Comparison of ENCODE assay signal across 10 cellular contexts in the genomic region with DNA sequence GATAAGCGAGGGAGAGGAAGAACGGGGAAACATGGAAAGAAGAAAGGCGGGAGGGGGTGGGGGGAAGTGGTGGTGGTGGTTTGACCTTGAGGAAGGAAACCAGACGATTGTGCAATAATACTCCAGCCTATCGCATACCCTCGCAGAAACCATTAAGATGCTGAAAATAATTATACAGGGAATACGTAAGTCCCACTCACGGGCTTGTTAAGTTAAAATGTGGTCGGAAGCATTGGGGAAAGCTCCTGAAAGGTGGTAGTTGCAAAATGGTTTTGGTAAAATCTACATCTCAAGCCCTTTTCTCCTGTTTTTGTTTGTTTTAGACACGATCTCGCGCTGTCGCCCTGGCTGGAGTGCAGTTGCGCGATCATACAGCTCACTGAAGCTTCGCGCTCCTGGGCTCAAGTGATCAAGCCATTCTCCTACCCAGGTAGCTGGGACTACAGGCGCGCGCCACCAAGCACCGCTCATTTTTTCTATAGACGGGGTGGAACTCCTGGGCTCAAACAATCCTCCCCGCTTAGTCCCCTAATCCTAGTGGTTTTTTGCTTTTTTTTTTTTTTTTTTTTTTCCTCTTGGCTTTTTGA.
A peak's percentile ranks its signal among the peaks of the same experiment; 100 is the strongest.
DNase-seq lines count a peak whose midpoint lies in the region; ATAC-seq and TF ChIP-seq lines count a peak whose summit lies in the region.
"Had no signal": no experiment of that assay in that cellular context is flagged by ENCODE, and none has a peak within 500 bp of the region (broad histone marks: within the 10 kb centered on the region; RNA-seq: fewer than 3 reads in every experiment).

No MANE protein-coding gene starts in this region.

- no peak for ATAC-seq in GM18873 (IDR thresholded peaks at IDR 0.05; ENCODE audit: low FRiP score, unreplicated experiment)
- ATAC-seq in HG02885 (IDR thresholded peaks at IDR 0.05; ENCODE audit: poor library complexity, unreplicated experiment), result no peak
- ATAC-seq: left ventricle myocardium superior had no signal

- CTCF ChIA-PET in PC-9 (lab: Charles Lee), result interaction anchor here (1.0 kb wide), 1 partner anchor 83 kb away, joined by 5 read pairs; no protein-coding TSS in a partner anchor

- no TSS peak for BruUV-seq in PC-9 (replicated peaks; lab: Mats Ljungman, UMichigan)

- no peaks in the 10 kb centered on the region for H3K9me3 Mint-ChIP-seq in osteocyte (ENCODE audit: unreplicated experiment)

- peak overlapping the region; percentile 96 for H3K4me2 ChIP-seq in PC-9

- no peaks in the 10 kb centered on the region for H4K20me1 ChIP-seq in PC-9 (ENCODE audit: insufficient read depth)

- H3K4me3 ChIP-seq in PC-9, result peak overlapping the region; percentile 87
- H3K4me3 ChIP-seq: thyroid gland had no signal

- no peaks in the 10 kb centered on the region for H3K27me3 ChIP-seq in PC-9 (ENCODE audit: insufficient read depth, low read depth)

- peaks cover 29% of the 10 kb centered on the region for H3F3A ChIP-seq in PC-9 (ENCODE audit: insufficient read depth, low read depth)

- H3K9me3 ChIP-seq in PC-9 (ENCODE audit: insufficient read depth, low read depth), result no peaks in the 10 kb centered on the region
- H3K9me3 ChIP-seq: thyroid gland had no signal

- H3K9me2 ChIP-seq in PC-9 (ENCODE audit: insufficient read depth), result no peaks in the 10 kb centered on the region

- H3K4me1 ChIP-seq in PC-9 (replicated peaks; ENCODE audit: insufficient read depth), result peaks cover 4% of the 10 kb centered on the region; the same call in 1 of the 2 replicates
- H3K4me1 ChIP-seq: thyroid gland had no signal

- H2AFZ ChIP-seq in PC-9, result peak overlapping the region; percentile 85

- peak overlapping the region; percentile 12 for H3K4me3 Mint-ChIP-seq in osteocyte (ENCODE audit: unreplicated experiment)

- intact Hi-C loops in PC-9 (cut with micrococcal nuclease; ENCODE audit: unreplicated experiment), result no loop called here

- H3K27ac Mint-ChIP-seq in osteocyte (ENCODE audit: unreplicated experiment), result no peak overlapping the region

- H3K27me3 Mint-ChIP-seq in osteocyte (ENCODE audit: unreplicated experiment), result peaks cover 45% of the 10 kb centered on the region

- TF ChIP-seq CTCF in PC-9 (conservative IDR thresholded peaks at IDR 0.05) (no peak), osteocyte (IDR thresholded peaks at IDR 0.05) (no peak)

- H3K79me2 ChIP-seq in PC-9 (ENCODE audit: low read depth), result no peaks in the 10 kb centered on the region

- H3K27ac ChIP-seq in PC-9, result 0 out of 2 replicates have a peak overlapping the region, but pooled peaks have one; percentile 1
- H3K27ac ChIP-seq: thyroid gland had no signal

- peaks cover 24% of the 10 kb centered on the region for H3K4me1 Mint-ChIP-seq in osteocyte (ENCODE audit: unreplicated experiment)

- H3K36me3 Mint-ChIP-seq in osteocyte (ENCODE audit: unreplicated experiment), result no peaks in the 10 kb centered on the region

- no peaks in the 10 kb centered on the region for H3K36me3 ChIP-seq in PC-9 (ENCODE audit: low read depth)
- H3K36me3 ChIP-seq: thyroid gland had no signal

- POLR2A ChIA-PET in PC-9 (lab: Charles Lee; ENCODE audit: unreplicated experiment), result interaction anchor here (0.5 to 0.6 kb wide), 2 partner anchors 46 to 1556 kb away, joined by 4 to 8 read pairs; no protein-coding TSS in a partner anchor

- DNase-seq in DMS 273 (lab: John Stamatoyannopoulos, UW; ENCODE audit: unreplicated experiment) (peak; percentile 64), DMS 273 treated with DMSO at 0.1 percent for 48 hours (lab: John Stamatoyannopoulos, UW) (no peak), PC-9 (peak; percentile 44 to 64), ecto neural progenitor cell (ENCODE audit: low spot score) (peak; percentile 60), osteocyte (ENCODE audit: extremely low spot score, unreplicated experiment) (no peak)
- no peak for DNase-seq in NK-92 treated with Interleukin-12 subunit alpha and Interleukin-12 subunit beta, amount 100 ng/mL, for 24 hours (lab: John Stamatoyannopoulos, UW)
- DNase-seq: left ventricle myocardium superior, thyroid gland had no signal

Comparison
In these comparisons a context has a peak if more than half of its experiments do, and no peak if none do; other contexts are left out.
1. DNase-seq: peak in DMS 273 (single experiment), PC-9 (2 of 2) and ecto neural progenitor cell (single experiment); none in DMS 273 treated with DMSO at 0.1 percent for 48 hours (single experiment), osteocyte (single experiment) and NK-92 treated with Interleukin-12 subunit alpha and Interleukin-12 subunit beta, amount 100 ng/mL, for 24 hours (single experiment).